In genomic region chr17:1797323-1797722, GRCh38 we compare ENCODE assay signal across 19 cellular contexts. TPM values are rescaled to one million over a fixed set of nuclear protein-coding genes. Genes with fewer than 3 reads are reported as not detected.
DNase-seq lines count a peak whose midpoint lies in the region; ATAC-seq and TF ChIP-seq lines count a peak whose summit lies in the region.
"Had no signal": no experiment of that assay in that cellular context is flagged by ENCODE, and none has a peak within 500 bp of the region (broad histone marks: within the 10 kb centered on the region; RNA-seq: fewer than 3 reads in every experiment).

No MANE protein-coding gene starts in this region.

- H3K9me3 ChIP-seq in uterus, result no peaks in the 10 kb centered on the region
- H3K9me3 ChIP-seq: Peyer's patch, stomach had no signal

- no peak overlapping the region for H3K4me3 Mint-ChIP-seq in nephron
- H3K4me3 Mint-ChIP-seq: activated B cell treated with CpG ODN at 0.5 μM for 24 hours had no signal

- peak; percentile 17 for DNase-seq in activated effector memory CD4-positive, alpha-beta T cell treated with anti-CD3 and anti-CD28 coated beads, Interleukin-2, amount 50 U/mL, for 16 hours
- no peak for DNase-seq in activated effector memory CD4-positive, alpha-beta T cell treated with Interleukin-2 at 50 U/mL for 16 hours
- DNase-seq in uterus (peak in 1 of 2 donors; percentile 8), HPDE6-E6E7 (ENCODE audit: extremely low spot score) (no peak), GM03348 (ENCODE audit: low spot score) (no peak)
- DNase-seq: activated B cell treated with CpG ODN at 0.5 μM for 24 hours; activated naive CD4-positive, alpha-beta T cell treated with anti-CD3 and anti-CD28 coated beads, Interleukin-2, amount 50 U/mL, for 16 hours; islet precursor cell; NCI-H69; occipital lobe; stomach; SW 1271 had no signal

- TF ChIP-seq CTCF in nephron (IDR thresholded peaks at IDR 0.05; ENCODE audit: unreplicated experiment in 3 of 3) (no peak), uterus (IDR thresholded peaks at IDR 0.05) (no peak)

- H3K27me3 Mint-ChIP-seq in nephron (ENCODE audit: low read depth), result no peaks in the 10 kb centered on the region
- H3K27me3 Mint-ChIP-seq: activated B cell treated with CpG ODN at 0.5 μM for 24 hours had no signal

- H3K4me1 ChIP-seq in uterus, result peaks cover 0 to 4% of the 10 kb centered on the region in 2 donors
- H3K4me1 ChIP-seq: Peyer's patch had no signal

- intact Hi-C loops in uterus (cut with DNase I; ENCODE audit: low total_unique reads), result no loop called here

- H3K27me3 ChIP-seq in uterus, result no peaks in the 10 kb centered on the region
- H3K27me3 ChIP-seq: Peyer's patch, stomach had no signal

- peaks cover 10% of the 10 kb centered on the region for H3K4me1 Mint-ChIP-seq in nephron
- H3K4me1 Mint-ChIP-seq: activated B cell treated with CpG ODN at 0.5 μM for 24 hours had no signal

- H3K4me3 ChIP-seq in uterus, result no peak overlapping the region
- H3K4me3 ChIP-seq: Peyer's patch, smooth muscle cell, stomach had no signal

- ATAC-seq in GM18909 (IDR thresholded peaks at IDR 0.05; ENCODE audit: poor library complexity, unreplicated experiment), result no peak

- no peak for TF ChIP-seq POLR2A in uterus (IDR thresholded peaks at IDR 0.05)

- no peaks in the 10 kb centered on the region for H3K36me3 ChIP-seq in uterus

- H3K36me3 Mint-ChIP-seq in nephron (ENCODE audit: low read depth), result peaks cover 29% of the 10 kb centered on the region

- peak overlapping the region; percentile 43 to 74 (median 45) for H3K27ac Mint-ChIP-seq in nephron
- H3K27ac Mint-ChIP-seq: activated B cell treated with CpG ODN at 0.5 μM for 24 hours had no signal

- H3K27ac ChIP-seq in cingulate gyrus (ENCODE audit: low read depth, low read length), result peak overlapping the region; percentile 63
- peak overlapping the region; percentile 74 to 93 for H3K27ac ChIP-seq in uterus
- H3K27ac ChIP-seq: epithelial cell of prostate, HL-60 had no signal

- no peaks in the 10 kb centered on the region for H3K9me3 Mint-ChIP-seq in nephron
- H3K9me3 Mint-ChIP-seq: activated B cell treated with CpG ODN at 0.5 μM for 24 hours had no signal

RNA-seq across cellular contexts. Expression of gene SMYD4, which starts 32.4 kb away (rescaled TPM):
- 100 to 1,000 TPM in 1 of 4 donors, 10 to 100 TPM in 3; 19.1 to 101 (median 30.5) TPM for total RNA-seq in uterus

RNA-seq across cellular contexts. Expression of gene RPA1, which starts 32.5 kb away (rescaled TPM):
- total RNA-seq in uterus, result 100 to 1,000 TPM in 1 of 4 donors, 10 to 100 TPM in 3; 15.9 to 108 (median 41.5) TPM

RNA-seq across cellular contexts. Expression of gene SERPINF1, which starts 35.5 kb away (rescaled TPM):
- total RNA-seq in uterus, result 100 to 1,000 TPM; 217 to 567 (median 435) TPM

RNA-seq across cellular contexts. Expression of gene SERPINF2, which starts 54.7 kb away (rescaled TPM):
- total RNA-seq in uterus, result 10 to 100 TPM in 2 of 4 donors, 1 to 10 TPM in 1, under 1 TPM in 1; 0.83 to 21.5 (median 10.0) TPM
